9 cellular contexts compared by ENCODE assay signal in genomic region chr15:66603301-66604179, GRCh38. TPM values are rescaled to one million over a fixed set of nuclear protein-coding genes. Genes with fewer than 3 reads are reported as not detected.
A peak's percentile ranks its signal among the peaks of the same experiment; 100 is the strongest.
DNase-seq lines count a peak whose midpoint lies in the region; ATAC-seq and TF ChIP-seq lines count a peak whose summit lies in the region.
"Had no signal": no experiment of that assay in that cellular context is flagged by ENCODE, and none has a peak within 500 bp of the region (broad histone marks: within the 10 kb centered on the region; RNA-seq: fewer than 3 reads in every experiment).

No MANE protein-coding gene starts in this region.

- H3K27ac ChIP-seq in right lobe of liver, result no peak overlapping the region
- H3K27ac ChIP-seq: BLaER1 treated with 17β-estradiol and CSF1 and Interleukin-3, amounts not matched to agents 10 nM and 100 nM had no signal

- TF ChIP-seq CTCF in chondrocyte (IDR thresholded peaks at IDR 0.05), result peak; percentile 95
- peak; percentile 83 to 90 (median 84) for TF ChIP-seq CTCF in right lobe of liver (IDR thresholded peaks at IDR 0.05)

- H3K9me3 ChIP-seq in right lobe of liver, result no peaks in the 10 kb centered on the region
- H3K9me3 ChIP-seq: BLaER1 treated with 17β-estradiol and CSF1 and Interleukin-3, amounts not matched to agents 10 nM and 100 nM had no signal

- H3K36me3 ChIP-seq in right lobe of liver, result no peaks in the 10 kb centered on the region
- H3K36me3 ChIP-seq: BLaER1 treated with 17β-estradiol and CSF1 and Interleukin-3, amounts not matched to agents 10 nM and 100 nM had no signal

- no peaks in the 10 kb centered on the region for H3K4me1 ChIP-seq in right lobe of liver

- H3K27me3 ChIP-seq in right lobe of liver, result no peaks in the 10 kb centered on the region
- H3K27me3 ChIP-seq: BLaER1 treated with 17β-estradiol and CSF1 and Interleukin-3, amounts not matched to agents 10 nM and 100 nM had no signal

- peak; percentile 9 to 61 (median 36) for DNase-seq in NCI-H1417 (lab: John Stamatoyannopoulos, UW)
- no peak for DNase-seq in NCI-H1417 treated with DMSO at 0.1 percent for 48 hours (lab: John Stamatoyannopoulos, UW)
- peak; percentile 0 for DNase-seq in NCI-H2029 treated with DMSO at 0.1 percent for 48 hours (lab: John Stamatoyannopoulos, UW)
- peak; percentile 70 for DNase-seq in activated CD4-positive, CD25-positive, alpha-beta regulatory T cell treated with anti-CD3 and anti-CD28 coated beads, Interleukin-2, amount 50 U/mL, for 72 hours
- no peak for DNase-seq in chondrocyte (ENCODE audit: low spot score)
- DNase-seq in right lobe of liver, result peak; percentile 74 to 80 (median 75)
- peak; percentile 15 to 25 for DNase-seq in stimulated activated CD8-positive, alpha-beta memory T cell treated with anti-CD3 and anti-CD28 coated beads, Interleukin-15, amount 100 ng/mL, for 4 hours (ENCODE audit: low read depth in 2 of 2)
- DNase-seq in cortex of kidney (lab: John Stamatoyannopoulos, UW), result no peak

- no peak overlapping the region for H3K4me3 ChIP-seq in right lobe of liver
- H3K4me3 ChIP-seq: BLaER1 treated with 17β-estradiol and CSF1 and Interleukin-3, amounts not matched to agents 10 nM and 100 nM had no signal

- ATAC-seq in right lobe of liver, result peak; percentile 90 to 95 (median 94)

- no peak overlapping the region for H3K4me3 Mint-ChIP-seq in chondrocyte (ENCODE audit: unreplicated experiment)

- no peaks in the 10 kb centered on the region for H3K9me3 Mint-ChIP-seq in chondrocyte (ENCODE audit: low read depth)

- H3K27me3 Mint-ChIP-seq in chondrocyte (ENCODE audit: low read depth), result peaks cover 6% of the 10 kb centered on the region

- intact Hi-C loops in right lobe of liver (cut with DNase I), result loop anchor here (5.0 to 10.0 kb wide), 4 partner anchors 91 to 254 kb away; no protein-coding TSS in a partner anchor

- no peaks in the 10 kb centered on the region for H3K36me3 Mint-ChIP-seq in chondrocyte (ENCODE audit: low read depth)

- no peak for TF ChIP-seq POLR2A in right lobe of liver (IDR thresholded peaks at IDR 0.05)

- 50% methylated on average over 10 of the region's 14 CpGs for WGBS in right lobe of liver (ENCODE audit: insufficient coverage, low coverage, low lambda C conversion rate, missing lambda C conversion rate)

- no peak overlapping the region for H3K27ac Mint-ChIP-seq in chondrocyte (ENCODE audit: unreplicated experiment)

- no peaks in the 10 kb centered on the region for H3K4me1 Mint-ChIP-seq in chondrocyte (ENCODE audit: low read depth)

RNA-seq across cellular contexts. Expression of gene LCTL, which starts 37.7 kb away (rescaled TPM):
- 0.31 to 0.50 TPM (median 0.31 TPM) in 3 replicates for total RNA-seq in chondrocyte
- not detected for total RNA-seq in right lobe of liver

Comparison
In these comparisons a context has a peak if more than half of its experiments do, and no peak if none do; other contexts are left out.
1. DNase-seq: peak in NCI-H1417 (3 of 3), NCI-H2029 treated with DMSO at 0.1 percent for 48 hours (single experiment), activated CD4-positive, CD25-positive, alpha-beta regulatory T cell treated with anti-CD3 and anti-CD28 coated beads, Interleukin-2, amount 50 U/mL, for 72 hours (single experiment), right lobe of liver (3 of 3) and stimulated activated CD8-positive, alpha-beta memory T cell treated with anti-CD3 and anti-CD28 coated beads, Interleukin-15, amount 100 ng/mL, for 4 hours (2 of 2); none in NCI-H1417 treated with DMSO at 0.1 percent for 48 hours (single experiment), chondrocyte (single experiment) and cortex of kidney (single experiment).